In the genomic region with DNA sequence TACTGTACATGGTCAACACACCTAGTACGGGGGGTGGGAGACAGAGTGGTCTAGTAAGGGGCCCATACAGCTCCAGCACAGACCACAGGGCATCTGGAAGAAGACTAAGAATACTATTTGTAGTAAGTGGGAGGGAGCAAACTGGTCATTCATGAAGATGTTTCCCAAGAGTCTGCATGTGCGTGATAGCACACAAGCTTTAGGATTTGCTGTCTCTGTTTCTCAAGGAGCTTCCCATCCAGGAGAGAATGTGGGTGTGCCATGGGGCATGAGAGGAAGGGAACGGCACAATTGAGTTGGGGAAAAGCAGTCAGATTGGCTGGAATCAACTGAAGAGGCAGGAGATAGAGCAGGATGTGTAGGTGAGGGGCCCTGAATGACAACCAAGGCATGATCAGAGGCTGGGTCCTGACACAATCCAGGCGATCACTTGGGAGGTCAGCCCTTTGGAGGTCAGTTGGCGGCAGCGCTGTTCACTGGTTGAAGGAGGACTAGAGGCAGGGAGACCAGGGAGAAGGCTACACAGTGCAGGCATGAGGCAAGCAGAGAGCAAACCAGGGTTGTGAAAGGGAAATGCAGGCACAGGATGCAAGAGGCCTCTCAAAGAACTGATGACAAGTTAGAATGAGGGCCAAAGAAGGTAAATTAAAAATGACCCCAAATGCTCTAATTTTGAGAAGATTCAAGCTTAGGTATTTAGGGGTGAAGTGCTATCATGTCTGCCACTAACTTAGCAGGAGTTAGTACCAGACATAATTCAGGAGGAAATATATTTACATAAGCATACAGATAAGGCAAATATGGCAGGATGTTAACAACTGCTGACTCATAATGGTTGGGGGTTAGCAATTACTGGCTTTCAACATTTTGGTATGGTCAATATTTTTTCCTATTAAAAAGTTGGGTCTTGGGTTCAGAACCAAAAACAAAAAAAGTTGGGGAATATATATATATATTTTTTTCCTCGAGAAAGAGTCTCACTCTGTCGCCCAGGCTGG, we compare ENCODE assay signal across 1 cellular context.
TF ChIP-seq lines count a peak whose summit lies in the region.

No MANE protein-coding gene starts in this region.

TF ChIP-seq in GM23338, 12 proteins besides CTCF, POLR2A, EP300 and RAD21:
- TF ChIP-seq EZH2phosphoT487 (IDR thresholded peaks at IDR 0.05; ENCODE audit: unreplicated experiment) = no peak
